1 cellular context compared by ENCODE assay signal in genomic region chr7:6238309-6238925, GRCh38.
TF ChIP-seq lines count a peak whose summit lies in the region.

No MANE protein-coding gene starts in this region.

TF ChIP-seq in HepG2, 621 proteins besides CTCF, POLR2A, EP300 and RAD21 (continued from another document and continues in another):
- TF ChIP-seq BCL3 (CRISPR knock-in tag; IDR thresholded peaks at IDR 0.05), result no peak
- no peak for TF ChIP-seq KLF12 (CRISPR knock-in tag; IDR thresholded peaks at IDR 0.05; ENCODE audit: borderline replicate concordance)
- TF ChIP-seq TIGD3 (CRISPR knock-in tag; IDR thresholded peaks at IDR 0.05; ENCODE audit: borderline replicate concordance), result no peak
- no peak for TF ChIP-seq HOXA3 (CRISPR knock-in tag; IDR thresholded peaks at IDR 0.05)
- TF ChIP-seq GRHL1 (CRISPR knock-in tag; conservative IDR thresholded peaks at IDR 0.05), result no peak
- TF ChIP-seq NFE2L2 (IDR thresholded peaks at IDR 0.05; ENCODE audit: low read length), result no peak
- no peak for TF ChIP-seq ZNF572 (CRISPR knock-in tag; IDR thresholded peaks at IDR 0.05)
- no peak for TF ChIP-seq SMAD1 (CRISPR knock-in tag; IDR thresholded peaks at IDR 0.05; ENCODE audit: borderline replicate concordance, low read depth)
- no peak for TF ChIP-seq KDM4B (CRISPR knock-in tag; IDR thresholded peaks at IDR 0.05)
- no peak for TF ChIP-seq ZBED4 (CRISPR knock-in tag; IDR thresholded peaks at IDR 0.05; ENCODE audit: borderline replicate concordance)
- no peak for TF ChIP-seq MAFF (IDR thresholded peaks at IDR 0.05; ENCODE audit: low read depth, low read length)
- peak; percentile 100 for TF ChIP-seq RERE (CRISPR knock-in tag; IDR thresholded peaks at IDR 0.05; ENCODE audit: low read depth)
- TF ChIP-seq HMGXB4 (CRISPR knock-in tag; IDR thresholded peaks at IDR 0.05; ENCODE audit: borderline replicate concordance in 1 of 2, low read depth in 1 of 2), result no peak
- no peak for TF ChIP-seq ZSCAN5A (CRISPR knock-in tag; IDR thresholded peaks at IDR 0.05; ENCODE audit: borderline replicate concordance)
- TF ChIP-seq TFDP1 (CRISPR knock-in tag; IDR thresholded peaks at IDR 0.05; ENCODE audit: borderline replicate concordance), result no peak
- peak; percentile 48; the same call in 1 of the 2 replicates for TF ChIP-seq SP5 (CRISPR knock-in tag; IDR thresholded peaks at IDR 0.05; ENCODE audit: borderline replicate concordance, low read depth)
- TF ChIP-seq JUND (CRISPR knock-in tag; IDR thresholded peaks at IDR 0.05), result no peak
- no peak for TF ChIP-seq ZZZ3 (CRISPR knock-in tag; IDR thresholded peaks at IDR 0.05; ENCODE audit: borderline replicate concordance)
- no peak for TF ChIP-seq ZNF580 (CRISPR knock-in tag; IDR thresholded peaks at IDR 0.05; ENCODE audit: borderline replicate concordance, low read depth)
- no peak for TF ChIP-seq THAP9 (CRISPR knock-in tag; IDR thresholded peaks at IDR 0.05; ENCODE audit: borderline replicate concordance)
- TF ChIP-seq HOXA9 (CRISPR knock-in tag; IDR thresholded peaks at IDR 0.05; ENCODE audit: borderline replicate concordance), result no peak
- no peak for TF ChIP-seq ZFAT (CRISPR knock-in tag; conservative IDR thresholded peaks at IDR 0.05)
- no peak for TF ChIP-seq FOXK1 (CRISPR knock-in tag; IDR thresholded peaks at IDR 0.05; ENCODE audit: borderline replicate concordance, low read depth)
- 0 out of 2 replicates have a peak, but pooled peaks have one; percentile 57 for TF ChIP-seq ONECUT2 (CRISPR knock-in tag; IDR thresholded peaks at IDR 0.05)
- no peak for TF ChIP-seq SIN3A (IDR thresholded peaks at IDR 0.05; ENCODE audit: borderline replicate concordance, low read depth, low read length)
- TF ChIP-seq SNRNP70 (IDR thresholded peaks at IDR 0.05; ENCODE audit: low read depth, low read length), result no peak
- TF ChIP-seq TRIM22 (IDR thresholded peaks at IDR 0.05), result no peak
